ENCODE assay signal across 12 cellular contexts in the genomic region with DNA sequence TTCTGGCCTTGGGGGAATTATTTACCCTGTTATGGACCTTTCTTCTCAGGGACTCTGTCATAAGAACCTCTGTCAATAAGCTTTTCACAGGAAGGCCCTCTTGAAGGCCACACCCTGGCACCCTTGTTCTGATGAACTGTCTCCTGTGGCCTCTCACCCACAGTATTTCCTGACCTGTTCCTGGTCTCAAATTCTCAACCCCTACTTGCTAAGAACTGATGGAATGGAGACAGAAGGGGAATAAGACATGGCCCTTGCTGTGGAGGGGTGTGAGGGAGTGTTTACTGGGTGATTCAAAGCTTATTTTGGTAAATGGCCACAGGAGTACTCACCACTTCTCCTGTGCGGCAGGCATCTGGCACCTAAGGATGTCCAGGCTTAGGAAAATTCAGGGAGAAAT.
DNase-seq lines count a peak whose midpoint lies in the region; ATAC-seq and TF ChIP-seq lines count a peak whose summit lies in the region.
"Had no signal": no experiment of that assay in that cellular context is flagged by ENCODE, and none has a peak within 500 bp of the region (broad histone marks: within the 10 kb centered on the region; RNA-seq: fewer than 3 reads in every experiment).

No MANE protein-coding gene starts in this region.

- WGBS in upper lobe of left lung, 2 donors: 62 to 67% methylated on average over 1 of the region's 1 CpG
- 86 to 97% methylated on average over 1 of the region's 1 CpG for WGBS in tibial nerve, 2 donors

- TF ChIP-seq EP300 in upper lobe of left lung (IDR thresholded peaks at IDR 0.05): peak in 1 of 4 donors; percentile 3
- TF ChIP-seq EP300 in tibial nerve (IDR thresholded peaks at IDR 0.05): no peak

- DNase-seq in activated gamma-delta T cell treated with Interleukin-2 at 50 U/mL for 16 hours: peak; percentile 36
- DNase-seq in activated gamma-delta T cell (lab: John Stamatoyannopoulos, UW): no peak
- no peak for DNase-seq in T-helper 17 cell
- no peak for DNase-seq in effector memory CD8-positive, alpha-beta T cell
- DNase-seq in upper lobe of left lung: peak in 1 of 2 donors; percentile 60
- DNase-seq in SIG-M5 (lab: John Stamatoyannopoulos, UW): no peak
- no peak for DNase-seq in tibial nerve (ENCODE audit: low spot score in 2 of 2)
- DNase-seq: AML-193, NCI-H526, psoas muscle had no signal

- peaks cover 0 to 2% of the 10 kb centered on the region in 2 donors for H3K9me3 Mint-ChIP-seq in effector memory CD8-positive, alpha-beta T cell

- peak overlapping the region; percentile 100 for H3K27ac Mint-ChIP-seq in T-helper 17 cell
- H3K27ac Mint-ChIP-seq in effector memory CD8-positive, alpha-beta T cell: peak overlapping the region; percentile 88 to 94

- no peaks in the 10 kb centered on the region for H3K36me3 Mint-ChIP-seq in T-helper 17 cell (ENCODE audit: low read depth)
- H3K36me3 Mint-ChIP-seq in effector memory CD8-positive, alpha-beta T cell (ENCODE audit: insufficient read depth): peaks cover 3% of the 10 kb centered on the region

- H3K27ac ChIP-seq in upper lobe of left lung (peak overlapping the region in 3 of 4 donors; percentile 37 to 62 (median 46)), tibial nerve (peak overlapping the region in 1 of 4 donors; percentile 67)
- H3K27ac ChIP-seq: psoas muscle had no signal

- ATAC-seq in T-helper 17 cell (peak; percentile 47), upper lobe of left lung (ENCODE audit: low FRiP score in 2 of 2) (no peak), GM21737 (IDR thresholded peaks at IDR 0.05; ENCODE audit: unreplicated experiment) (no peak)
- peak; percentile 57 for ATAC-seq in effector memory CD8-positive, alpha-beta T cell (replicated peaks)
- ATAC-seq: psoas muscle, Right ventricle myocardium inferior had no signal

- H3K4me3 Mint-ChIP-seq in T-helper 17 cell: peak overlapping the region; percentile 67
- H3K4me3 Mint-ChIP-seq in effector memory CD8-positive, alpha-beta T cell: peak overlapping the region; percentile 63 to 73

- no peak for TF ChIP-seq POLR2A in upper lobe of left lung (IDR thresholded peaks at IDR 0.05)
- TF ChIP-seq POLR2A in tibial nerve (IDR thresholded peaks at IDR 0.05): no peak

- H3K27me3 ChIP-seq in upper lobe of left lung (no peaks in the 10 kb centered on the region), tibial nerve (no peaks in the 10 kb centered on the region)

- H3K36me3 ChIP-seq in upper lobe of left lung: no peaks in the 10 kb centered on the region
- no peaks in the 10 kb centered on the region for H3K36me3 ChIP-seq in tibial nerve

- no peak overlapping the region for H3K4me3 ChIP-seq in upper lobe of left lung
- H3K4me3 ChIP-seq in tibial nerve: no peak overlapping the region
- H3K4me3 ChIP-seq: psoas muscle had no signal

- no peak for TF ChIP-seq CTCF in upper lobe of left lung (IDR thresholded peaks at IDR 0.05)
- no peak for TF ChIP-seq CTCF in tibial nerve (IDR thresholded peaks at IDR 0.05)

- peaks cover 73% of the 10 kb centered on the region for H3K4me1 Mint-ChIP-seq in T-helper 17 cell
- H3K4me1 Mint-ChIP-seq in effector memory CD8-positive, alpha-beta T cell (ENCODE audit: low read depth in 2 of 2): peaks cover 75 to 85% of the 10 kb centered on the region in 2 donors

- H3K27me3 Mint-ChIP-seq in T-helper 17 cell: no peaks in the 10 kb centered on the region
- H3K27me3 Mint-ChIP-seq in effector memory CD8-positive, alpha-beta T cell: no peaks in the 10 kb centered on the region

- no peaks in the 10 kb centered on the region for H3K9me3 ChIP-seq in T-helper 17 cell (ENCODE audit: control insufficient read depth, low read length, poor library complexity, severe bottlenecking)
- H3K9me3 ChIP-seq in upper lobe of left lung: no peaks in the 10 kb centered on the region
- H3K9me3 ChIP-seq in tibial nerve: no peaks in the 10 kb centered on the region
- H3K9me3 ChIP-seq: psoas muscle had no signal

- H3K4me1 ChIP-seq in upper lobe of left lung (peaks cover 0 to 8% (median 0%) of the 10 kb centered on the region in 4 donors), tibial nerve (no peaks in the 10 kb centered on the region)
- H3K4me1 ChIP-seq: psoas muscle had no signal

Comparison
In these comparisons a context has a peak if more than half of its experiments do, and no peak if none do; other contexts are left out.
1. ATAC-seq: peak in T-helper 17 cell (single experiment) and effector memory CD8-positive, alpha-beta T cell (single experiment); none in upper lobe of left lung (0 of 2) and GM21737 (single experiment).